In the genomic region with DNA sequence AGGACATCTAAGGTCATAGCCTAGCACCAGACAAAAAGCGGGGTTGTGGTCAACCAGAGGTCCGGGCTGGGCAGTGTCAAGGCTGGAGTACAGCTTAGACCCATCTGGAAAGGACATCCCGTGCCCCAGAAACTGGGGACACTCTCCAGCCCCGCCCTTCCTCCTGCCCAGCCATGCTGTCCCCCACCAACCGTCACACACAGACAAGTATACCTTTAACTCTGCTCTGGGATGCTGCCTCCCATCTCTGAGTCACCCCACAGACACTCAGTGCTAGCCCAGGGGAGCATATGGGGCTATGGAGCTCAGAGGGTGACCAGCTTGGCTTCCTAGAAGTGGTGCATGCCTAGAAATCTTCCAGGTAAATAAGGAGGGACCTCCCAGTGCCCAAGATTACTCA, we compare ENCODE assay signal across 1 cellular context.
TF ChIP-seq lines count a peak whose summit lies in the region.

No MANE protein-coding gene starts in this region.

TF ChIP-seq in IMR-90, 13 proteins besides CTCF, POLR2A, EP300 and RAD21:
- TF ChIP-seq CEBPB (IDR thresholded peaks at IDR 0.05; ENCODE audit: low read depth, low read length) (no peak), FOS (IDR thresholded peaks at IDR 0.05; ENCODE audit: low read depth, low read length) (no peak), MAZ (IDR thresholded peaks at IDR 0.05; ENCODE audit: borderline replicate concordance, low read depth, low read length) (no peak), RFX5 (IDR thresholded peaks at IDR 0.05; ENCODE audit: low read depth, low read length) (no peak), SMC3 (IDR thresholded peaks at IDR 0.05; ENCODE audit: low read depth, low read length) (no peak), NFE2L2 (IDR thresholded peaks at IDR 0.05; ENCODE audit: low read depth, low read length) (no peak), CHD1 (IDR thresholded peaks at IDR 0.05; ENCODE audit: low read depth, low read length) (no peak), MXI1 (IDR thresholded peaks at IDR 0.05; ENCODE audit: borderline replicate concordance, low read depth, low read length) (no peak), USF2 (IDR thresholded peaks at IDR 0.05; ENCODE audit: low read depth, low read length) (no peak), BHLHE40 (IDR thresholded peaks at IDR 0.05; ENCODE audit: low read depth, low read length) (no peak), RCOR1 (IDR thresholded peaks at IDR 0.05; ENCODE audit: insufficient replicate concordance, low read length) (no peak), MAFK (IDR thresholded peaks at IDR 0.05; ENCODE audit: low read depth, low read length) (no peak), ELK1 (IDR thresholded peaks at IDR 0.05; ENCODE audit: borderline replicate concordance, low read depth, low read length) (no peak)
